Comparison of ENCODE assay signal across 1 cellular context in the genomic region with DNA sequence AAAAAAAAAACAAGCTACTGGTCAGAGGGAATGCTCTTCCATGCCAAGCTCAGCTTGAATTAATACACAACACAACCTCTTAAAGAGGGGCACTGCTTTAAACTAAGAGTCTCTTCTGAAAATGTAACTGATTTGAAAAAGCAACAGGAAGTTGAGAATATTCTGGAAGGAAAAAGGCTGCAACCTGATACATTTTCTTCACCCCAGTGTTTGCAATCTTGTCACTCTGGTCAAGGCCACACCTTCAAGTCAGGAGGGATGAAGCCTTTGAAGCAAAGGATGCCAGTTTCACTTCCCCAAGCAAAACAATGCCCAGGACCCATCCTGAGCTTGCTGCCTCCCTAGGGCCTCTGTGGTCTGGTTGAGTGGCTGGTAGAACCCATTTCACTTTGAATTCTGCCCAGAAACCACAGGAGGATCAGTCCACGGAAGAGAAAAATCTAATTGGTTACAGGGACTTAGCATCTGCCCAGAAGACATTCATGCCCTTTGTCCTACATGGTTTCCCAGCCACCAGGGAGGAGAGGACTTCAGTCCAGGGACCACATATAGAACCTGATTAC.
A peak's percentile ranks its signal among the peaks of the same experiment; 100 is the strongest.
TF ChIP-seq lines count a peak whose summit lies in the region.

No MANE protein-coding gene starts in this region.

TF ChIP-seq in GM12878, 131 proteins besides CTCF, POLR2A, EP300 and RAD21 (continued from another document):
- TF ChIP-seq, protein P1, sequence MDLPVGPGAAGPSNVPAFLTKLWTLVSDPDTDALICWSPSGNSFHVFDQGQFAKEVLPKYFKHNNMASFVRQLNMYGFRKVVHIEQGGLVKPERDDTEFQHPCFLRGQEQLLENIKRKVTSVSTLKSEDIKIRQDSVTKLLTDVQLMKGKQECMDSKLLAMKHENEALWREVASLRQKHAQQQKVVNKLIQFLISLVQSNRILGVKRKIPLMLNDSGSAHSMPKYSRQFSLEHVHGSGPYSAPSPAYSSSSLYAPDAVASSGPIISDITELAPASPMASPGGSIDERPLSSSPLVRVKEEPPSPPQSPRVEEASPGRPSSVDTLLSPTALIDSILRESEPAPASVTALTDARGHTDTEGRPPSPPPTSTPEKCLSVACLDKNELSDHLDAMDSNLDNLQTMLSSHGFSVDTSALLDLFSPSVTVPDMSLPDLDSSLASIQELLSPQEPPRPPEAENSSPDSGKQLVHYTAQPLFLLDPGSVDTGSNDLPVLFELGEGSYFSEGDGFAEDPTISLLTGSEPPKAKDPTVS (IDR thresholded peaks at IDR 0.05; ENCODE audit: low read depth, low read length) = peak; percentile 91; the same call in 1 of the 2 replicates
- TF ChIP-seq RFX5 (IDR thresholded peaks at IDR 0.05; ENCODE audit: low read depth, low read length) (peak; percentile 84), PML (IDR thresholded peaks at IDR 0.05; ENCODE audit: low read length) (no peak), BCL11A (IDR thresholded peaks at IDR 0.05; ENCODE audit: low read depth, low read length) (peak; percentile 38; the same call in 1 of the 2 replicates), ETV6 (conservative IDR thresholded peaks at IDR 0.05 in 1 of 2, IDR thresholded peaks at IDR 0.05 in 1 of 2; ENCODE audit: borderline replicate concordance in 1 of 2, low read depth in 1 of 2) (no peak), ZNF207 (IDR thresholded peaks at IDR 0.05; ENCODE audit: borderline replicate concordance) (no peak), DPF2 (IDR thresholded peaks at IDR 0.05) (peak; percentile 91), EED (IDR thresholded peaks at IDR 0.05; ENCODE audit: low read depth) (no peak; the same call in 1 of the 2 replicates), EGR1 (IDR thresholded peaks at IDR 0.05; ENCODE audit: borderline replicate concordance in 1 of 2, low read depth in 2 of 2, low read length in 2 of 2) (no peak), RUNX3 (IDR thresholded peaks at IDR 0.05; ENCODE audit: low read length) (peak; percentile 69), WRNIP1 (IDR thresholded peaks at IDR 0.05; ENCODE audit: borderline replicate concordance, low read depth, low read length) (no peak), FOXK2 (IDR thresholded peaks at IDR 0.05) (no peak), SIX5 (IDR thresholded peaks at IDR 0.05; ENCODE audit: low read depth, low read length, severe bottlenecking) (no peak), MYB (IDR thresholded peaks at IDR 0.05; ENCODE audit: borderline replicate concordance, low read depth, low read length) (no peak), JUNB (IDR thresholded peaks at IDR 0.05) (no peak), HDAC6 (IDR thresholded peaks at IDR 0.05; ENCODE audit: unreplicated experiment) (no peak)
- TF ChIP-seq, protein P2, sequence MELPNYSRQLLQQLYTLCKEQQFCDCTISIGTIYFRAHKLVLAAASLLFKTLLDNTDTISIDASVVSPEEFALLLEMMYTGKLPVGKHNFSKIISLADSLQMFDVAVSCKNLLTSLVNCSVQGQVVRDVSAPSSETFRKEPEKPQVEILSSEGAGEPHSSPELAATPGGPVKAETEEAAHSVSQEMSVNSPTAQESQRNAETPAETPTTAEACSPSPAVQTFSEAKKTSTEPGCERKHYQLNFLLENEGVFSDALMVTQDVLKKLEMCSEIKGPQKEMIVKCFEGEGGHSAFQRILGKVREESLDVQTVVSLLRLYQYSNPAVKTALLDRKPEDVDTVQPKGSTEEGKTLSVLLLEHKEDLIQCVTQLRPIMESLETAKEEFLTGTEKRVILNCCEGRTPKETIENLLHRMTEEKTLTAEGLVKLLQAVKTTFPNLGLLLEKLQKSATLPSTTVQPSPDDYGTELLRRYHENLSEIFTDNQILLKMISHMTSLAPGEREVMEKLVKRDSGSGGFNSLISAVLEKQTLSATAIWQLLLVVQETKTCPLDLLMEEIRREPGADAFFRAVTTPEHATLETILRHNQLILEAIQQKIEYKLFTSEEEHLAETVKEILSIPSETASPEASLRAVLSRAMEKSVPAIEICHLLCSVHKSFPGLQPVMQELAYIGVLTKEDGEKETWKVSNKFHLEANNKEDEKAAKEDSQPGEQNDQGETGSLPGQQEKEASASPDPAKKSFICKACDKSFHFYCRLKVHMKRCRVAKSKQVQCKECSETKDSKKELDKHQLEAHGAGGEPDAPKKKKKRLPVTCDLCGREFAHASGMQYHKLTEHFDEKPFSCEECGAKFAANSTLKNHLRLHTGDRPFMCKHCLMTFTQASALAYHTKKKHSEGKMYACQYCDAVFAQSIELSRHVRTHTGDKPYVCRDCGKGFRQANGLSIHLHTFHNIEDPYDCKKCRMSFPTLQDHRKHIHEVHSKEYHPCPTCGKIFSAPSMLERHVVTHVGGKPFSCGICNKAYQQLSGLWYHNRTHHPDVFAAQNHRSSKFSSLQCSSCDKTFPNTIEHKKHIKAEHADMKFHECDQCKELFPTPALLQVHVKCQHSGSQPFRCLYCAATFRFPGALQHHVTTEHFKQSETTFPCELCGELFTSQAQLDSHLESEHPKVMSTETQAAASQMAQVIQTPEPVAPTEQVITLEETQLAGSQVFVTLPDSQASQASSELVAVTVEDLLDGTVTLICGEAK (IDR thresholded peaks at IDR 0.05; ENCODE audit: borderline replicate concordance) = no peak
- TF ChIP-seq, protein P3, sequence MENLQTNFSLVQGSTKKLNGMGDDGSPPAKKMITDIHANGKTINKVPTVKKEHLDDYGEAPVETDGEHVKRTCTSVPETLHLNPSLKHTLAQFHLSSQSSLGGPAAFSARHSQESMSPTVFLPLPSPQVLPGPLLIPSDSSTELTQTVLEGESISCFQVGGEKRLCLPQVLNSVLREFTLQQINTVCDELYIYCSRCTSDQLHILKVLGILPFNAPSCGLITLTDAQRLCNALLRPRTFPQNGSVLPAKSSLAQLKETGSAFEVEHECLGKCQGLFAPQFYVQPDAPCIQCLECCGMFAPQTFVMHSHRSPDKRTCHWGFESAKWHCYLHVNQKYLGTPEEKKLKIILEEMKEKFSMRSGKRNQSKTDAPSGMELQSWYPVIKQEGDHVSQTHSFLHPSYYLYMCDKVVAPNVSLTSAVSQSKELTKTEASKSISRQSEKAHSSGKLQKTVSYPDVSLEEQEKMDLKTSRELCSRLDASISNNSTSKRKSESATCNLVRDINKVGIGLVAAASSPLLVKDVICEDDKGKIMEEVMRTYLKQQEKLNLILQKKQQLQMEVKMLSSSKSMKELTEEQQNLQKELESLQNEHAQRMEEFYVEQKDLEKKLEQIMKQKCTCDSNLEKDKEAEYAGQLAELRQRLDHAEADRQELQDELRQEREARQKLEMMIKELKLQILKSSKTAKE (IDR thresholded peaks at IDR 0.05; ENCODE audit: low read depth, poor library complexity, severe bottlenecking) = peak; percentile 70
- TF ChIP-seq, protein P4, sequence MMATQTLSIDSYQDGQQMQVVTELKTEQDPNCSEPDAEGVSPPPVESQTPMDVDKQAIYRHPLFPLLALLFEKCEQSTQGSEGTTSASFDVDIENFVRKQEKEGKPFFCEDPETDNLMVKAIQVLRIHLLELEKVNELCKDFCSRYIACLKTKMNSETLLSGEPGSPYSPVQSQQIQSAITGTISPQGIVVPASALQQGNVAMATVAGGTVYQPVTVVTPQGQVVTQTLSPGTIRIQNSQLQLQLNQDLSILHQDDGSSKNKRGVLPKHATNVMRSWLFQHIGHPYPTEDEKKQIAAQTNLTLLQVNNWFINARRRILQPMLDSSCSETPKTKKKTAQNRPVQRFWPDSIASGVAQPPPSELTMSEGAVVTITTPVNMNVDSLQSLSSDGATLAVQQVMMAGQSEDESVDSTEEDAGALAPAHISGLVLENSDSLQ (IDR thresholded peaks at IDR 0.05) = peak; percentile 85
